In genomic region chr3:52288674-52289073, GRCh38 we compare ENCODE assay signal across 9 cellular contexts. TPM values are rescaled to one million over a fixed set of nuclear protein-coding genes. Genes with fewer than 3 reads are reported as not detected.
A peak's percentile ranks its signal among the peaks of the same experiment; 100 is the strongest.
DNase-seq lines count a peak whose midpoint lies in the region; FAIRE-seq and TF ChIP-seq lines count a peak whose summit lies in the region.
"Had no signal": no experiment of that assay in that cellular context is flagged by ENCODE, and none has a peak within 500 bp of the region (broad histone marks: within the 10 kb centered on the region; RNA-seq: fewer than 3 reads in every experiment).

No MANE protein-coding gene starts in this region.

- H3K36me3 ChIP-seq in kidney (ENCODE audit: control insufficient read depth in 1 of 2, insufficient read depth in 2 of 2, low read length in 2 of 2) (peaks cover 8 to 15% of the 10 kb centered on the region in 2 donors), suprapubic skin (peaks cover 33% of the 10 kb centered on the region)

- CTCF ChIA-PET in activated CD4-positive, alpha-beta T cell treated with anti-CD3 and anti-CD28 coated beads, Interleukin-2, amount 10 ng/mL, durations not matched to agents 7 days and 5 days (lab: Charles Lee) = interaction anchor here (0.8 to 2.9 kb wide), 6 partner anchors 9 to 68 kb away, joined by 3 to 14 read pairs (median 4); no protein-coding TSS in a partner anchor

- no peak for FAIRE-seq in kidney (lab: Jason Lieb, UNC)

- peak overlapping the region; percentile 48 to 52 for H3K27ac ChIP-seq in kidney (ENCODE audit: low read depth in 2 of 2, low read length in 2 of 2)
- H3K27ac ChIP-seq in suprapubic skin = no peak overlapping the region

- H3K4me1 ChIP-seq in kidney (ENCODE audit: control insufficient read depth in 1 of 2, insufficient read depth in 1 of 2, low read depth in 1 of 2, low read length in 2 of 2) = peaks cover 17 to 36% of the 10 kb centered on the region in 2 donors
- peaks cover 24% of the 10 kb centered on the region for H3K4me1 ChIP-seq in suprapubic skin

- H3K9ac ChIP-seq in kidney (ENCODE audit: low read length in 2 of 2) = peak overlapping the region in 1 of 2 donors; percentile 9

- TF ChIP-seq CTCF in kidney (IDR thresholded peaks at IDR 0.05; ENCODE audit: borderline replicate concordance, extremely low read depth, insufficient read depth) (no peak), suprapubic skin (IDR thresholded peaks at IDR 0.05) (no peak)

- no peaks in the 10 kb centered on the region for H3K27me3 Mint-ChIP-seq in activated CD4-positive, alpha-beta T cell treated with anti-CD3 and anti-CD28 coated beads, Interleukin-2, amount 10 ng/mL, durations not matched to agents 7 days and 5 days
- no peaks in the 10 kb centered on the region for H3K27me3 Mint-ChIP-seq in activated naive CD8-positive, alpha-beta T cell

- intact Hi-C loops in kidney (cut with DNase I) = no loop called here

- 94% methylated on average over 5 of the region's 6 CpGs for WGBS in suprapubic skin

- peaks cover 16% of the 10 kb centered on the region for H3K36me3 Mint-ChIP-seq in activated CD4-positive, alpha-beta T cell treated with anti-CD3 and anti-CD28 coated beads, Interleukin-2, amount 10 ng/mL, durations not matched to agents 7 days and 5 days (ENCODE audit: low read depth)
- H3K36me3 Mint-ChIP-seq in activated naive CD8-positive, alpha-beta T cell = peaks cover 6% of the 10 kb centered on the region

- TF ChIP-seq POLR2A in suprapubic skin (IDR thresholded peaks at IDR 0.05) = no peak

- no peaks in the 10 kb centered on the region for H3K9me3 ChIP-seq in kidney (ENCODE audit: control insufficient read depth in 1 of 2, low read length in 2 of 2)
- H3K9me3 ChIP-seq in suprapubic skin = no peaks in the 10 kb centered on the region

- no peak for DNase-seq in activated CD4-positive, alpha-beta T cell treated with anti-CD3 and anti-CD28 coated beads, Interleukin-2, amount 10 ng/mL, durations not matched to agents 7 days and 5 days
- no peak for DNase-seq in activated CD4-positive, alpha-beta T cell treated with anti-CD3 and anti-CD28 coated beads for 1 hour
- DNase-seq in kidney (no peak), suprapubic skin (ENCODE audit: low spot score in 2 of 2) (peak; percentile 57 to 59), KG1 (lab: John Stamatoyannopoulos, UW) (no peak), G401 (ENCODE audit: low spot score) (no peak)
- no peak for DNase-seq in activated CD4-positive, CD25-positive, alpha-beta regulatory T cell treated with anti-CD3 and anti-CD28 coated beads, Interleukin-2, amount 50 U/mL, for 72 hours
- DNase-seq: stimulated activated CD8-positive, alpha-beta memory T cell treated with anti-CD3 and anti-CD28 coated beads, Interleukin-4, amount 100 ng/mL, for 48 hours had no signal

- peak overlapping the region; percentile 100 for H3K27ac Mint-ChIP-seq in activated CD4-positive, alpha-beta T cell treated with anti-CD3 and anti-CD28 coated beads, Interleukin-2, amount 10 ng/mL, durations not matched to agents 7 days and 5 days
- H3K27ac Mint-ChIP-seq in activated naive CD8-positive, alpha-beta T cell = peak overlapping the region; percentile 100

- POLR2A ChIA-PET in activated CD4-positive, alpha-beta T cell treated with anti-CD3 and anti-CD28 coated beads, Interleukin-2, amount 10 ng/mL, durations not matched to agents 7 days and 5 days (lab: Charles Lee) = interaction anchor here (1.9 kb wide), 1 partner anchor 134 kb away, joined by 5 read pairs; the partner anchor contains the start of gene POC1A

- H3K4me3 Mint-ChIP-seq in activated CD4-positive, alpha-beta T cell treated with anti-CD3 and anti-CD28 coated beads, Interleukin-2, amount 10 ng/mL, durations not matched to agents 7 days and 5 days = peak overlapping the region; percentile 100
- H3K4me3 Mint-ChIP-seq in activated naive CD8-positive, alpha-beta T cell = peak overlapping the region; percentile 99

- no peaks in the 10 kb centered on the region for H3K9me3 Mint-ChIP-seq in activated CD4-positive, alpha-beta T cell treated with anti-CD3 and anti-CD28 coated beads, Interleukin-2, amount 10 ng/mL, durations not matched to agents 7 days and 5 days
- H3K9me3 Mint-ChIP-seq in activated naive CD8-positive, alpha-beta T cell (ENCODE audit: low read depth) = no peaks in the 10 kb centered on the region

- H3K27me3 ChIP-seq in suprapubic skin = no peaks in the 10 kb centered on the region

- H3K4me1 Mint-ChIP-seq in activated CD4-positive, alpha-beta T cell treated with anti-CD3 and anti-CD28 coated beads, Interleukin-2, amount 10 ng/mL, durations not matched to agents 7 days and 5 days = peaks cover 45% of the 10 kb centered on the region
- peaks cover 41% of the 10 kb centered on the region for H3K4me1 Mint-ChIP-seq in activated naive CD8-positive, alpha-beta T cell (ENCODE audit: low read depth)

- in situ Hi-C loops in G401 (cut with HindIII; ENCODE audit: low sequenced_read_pairs) = no loop called here

- H3K4me3 ChIP-seq in kidney (ENCODE audit: low read length in 2 of 2) (peak overlapping the region; percentile 4 to 96), suprapubic skin (peak overlapping the region; percentile 84)

- TF ChIP-seq EP300 in suprapubic skin (IDR thresholded peaks at IDR 0.05) = no peak

RNA-seq across cellular contexts. Expression of gene GLYCTK, which starts 1.0 kb away (rescaled TPM):
- total RNA-seq in activated CD4-positive, alpha-beta T cell treated with anti-CD3 and anti-CD28 coated beads, Interleukin-2, amount 10 ng/mL, durations not matched to agents 7 days and 5 days = 10 to 100 TPM; 25.0 to 29.4 TPM
- total RNA-seq in kidney (30.7 TPM), suprapubic skin (10 to 100 TPM in 1 of 4 donors, 1 to 10 TPM in 3; 2.6 to 11.9 (median 6.4) TPM)
- polyA plus RNA-seq in kidney (ENCODE audit: insufficient read depth, low read depth, low replicate concordance) = 50.2 TPM
- 14.8 and 24.5 TPM in 2 replicates for total RNA-seq in G401 (2014; rRNA removed; shearing (Covaris generic))

RNA-seq across cellular contexts. Expression of gene WDR82, which starts 10.2 kb away (rescaled TPM):
- 100 to 1,000 TPM; 140 to 143 TPM for total RNA-seq in activated CD4-positive, alpha-beta T cell treated with anti-CD3 and anti-CD28 coated beads, Interleukin-2, amount 10 ng/mL, durations not matched to agents 7 days and 5 days
- total RNA-seq in kidney (75.8 TPM), suprapubic skin (10 to 100 TPM; 46.7 to 57.6 (median 52.5) TPM)
- 20.9 TPM for polyA plus RNA-seq in kidney (ENCODE audit: insufficient read depth, low read depth, low replicate concordance)
- total RNA-seq in G401 (2014; rRNA removed; shearing (Covaris generic)) = 89.2 and 115 TPM in 2 replicates

RNA-seq across cellular contexts. Expression of gene DNAH1, which starts 27.4 kb away (rescaled TPM):
- 10 to 100 TPM; 25.2 to 25.7 TPM for total RNA-seq in activated CD4-positive, alpha-beta T cell treated with anti-CD3 and anti-CD28 coated beads, Interleukin-2, amount 10 ng/mL, durations not matched to agents 7 days and 5 days
- total RNA-seq in kidney = 12.1 TPM
- polyA plus RNA-seq in kidney (ENCODE audit: insufficient read depth, low read depth, low replicate concordance) = 1.7 TPM
- 10 to 100 TPM in 1 of 4 donors, 1 to 10 TPM in 3; 3.4 to 10.1 (median 7.7) TPM for total RNA-seq in suprapubic skin
- 1.2 and 2.5 TPM in 2 replicates for total RNA-seq in G401 (2014; rRNA removed; shearing (Covaris generic))

RNA-seq across cellular contexts. Expression of gene PPM1M, which starts 43.1 kb away (rescaled TPM):
- total RNA-seq in activated CD4-positive, alpha-beta T cell treated with anti-CD3 and anti-CD28 coated beads, Interleukin-2, amount 10 ng/mL, durations not matched to agents 7 days and 5 days = 10 to 100 TPM; 82.2 to 92.7 TPM
- total RNA-seq in kidney (32.5 TPM), suprapubic skin (10 to 100 TPM in 3 of 4 donors, 1 to 10 TPM in 1; 10.0 to 17.5 (median 11.3) TPM)
- polyA plus RNA-seq in kidney (ENCODE audit: insufficient read depth, low read depth, low replicate concordance) = 23.2 TPM
- 0.43 and 1.4 TPM in 2 replicates for total RNA-seq in G401 (2014; rRNA removed; shearing (Covaris generic))

RNA-seq across cellular contexts. Expression of gene TWF2, which starts 49.7 kb away (rescaled TPM):
- total RNA-seq in activated CD4-positive, alpha-beta T cell treated with anti-CD3 and anti-CD28 coated beads, Interleukin-2, amount 10 ng/mL, durations not matched to agents 7 days and 5 days = 100 to 1,000 TPM; 117 to 119 TPM
- total RNA-seq in kidney = 59.9 TPM
- 44.0 TPM for polyA plus RNA-seq in kidney (ENCODE audit: insufficient read depth, low read depth, low replicate concordance)
- 10 to 100 TPM; 33.2 to 46.2 (median 42.6) TPM for total RNA-seq in suprapubic skin
- total RNA-seq in G401 (2014; rRNA removed; shearing (Covaris generic)) = 237 and 258 TPM in 2 replicates

Comparison
In these comparisons a context has a peak if more than half of its experiments do, and no peak if none do; other contexts are left out.
1. DNase-seq: peak in suprapubic skin (2 of 2); none in activated CD4-positive, alpha-beta T cell treated with anti-CD3 and anti-CD28 coated beads, Interleukin-2, amount 10 ng/mL, durations not matched to agents 7 days and 5 days (single experiment), activated CD4-positive, alpha-beta T cell treated with anti-CD3 and anti-CD28 coated beads for 1 hour (single experiment), kidney (single experiment), activated CD4-positive, CD25-positive, alpha-beta regulatory T cell treated with anti-CD3 and anti-CD28 coated beads, Interleukin-2, amount 50 U/mL, for 72 hours (single experiment), KG1 (single experiment) and G401 (single experiment).